ENCODE assay signal across 24 cellular contexts in genomic region chr7:98997836-98998235, GRCh38.
DNase-seq lines count a peak whose midpoint lies in the region; ATAC-seq and TF ChIP-seq lines count a peak whose summit lies in the region.
"Had no signal": no experiment of that assay in that cellular context is flagged by ENCODE, and none has a peak within 500 bp of the region (broad histone marks: within the 10 kb centered on the region; RNA-seq: fewer than 3 reads in every experiment).

No MANE protein-coding gene starts in this region.

- no peaks in the 10 kb centered on the region for H3K9me3 Mint-ChIP-seq in activated CD8-positive, alpha-beta memory T cell treated with anti-CD3 and anti-CD28 coated beads, Interleukin-2, amount 10 ng/mL, durations not matched to agents 7 days and 5 days (ENCODE audit: low read depth)
- H3K9me3 Mint-ChIP-seq in CD8-positive, alpha-beta memory T cell = no peaks in the 10 kb centered on the region
- H3K9me3 Mint-ChIP-seq: GM23338 had no signal

- DNase-seq in activated CD8-positive, alpha-beta memory T cell treated with anti-CD3 and anti-CD28 coated beads, Interleukin-2, amount 10 ng/mL, durations not matched to agents 7 days and 5 days = peak; percentile 11
- DNase-seq in activated CD8-positive, alpha-beta memory T cell treated with anti-CD3 and anti-CD28 coated beads, Interleukin-2, amount 50 U/mL, for 48 hours = no peak
- DNase-seq in choroid plexus epithelial cell (ENCODE audit: low read depth) (peak; percentile 15), HuH-7 (ENCODE audit: low spot score) (no peak)
- DNase-seq in CD8-positive, alpha-beta memory T cell = no peak
- DNase-seq: 8988T, BE2C, DMS79, KG1, NCI-H1092, NCI-H1436, NCI-H187 treated with DMSO at 0.1 percent for 48 hours, NCI-H2107, NCI-H446 treated with DMSO at 0.1 percent for 48 hours, NCI-H526 treated with DMSO at 0.1 percent for 48 hours, PC-3, Right ventricle myocardium superior had no signal

- no peak overlapping the region for H3K27ac Mint-ChIP-seq in activated CD8-positive, alpha-beta memory T cell treated with anti-CD3 and anti-CD28 coated beads, Interleukin-2, amount 10 ng/mL, durations not matched to agents 7 days and 5 days
- H3K27ac Mint-ChIP-seq in CD8-positive, alpha-beta memory T cell = peak overlapping the region in 1 of 8 donors; percentile 48
- H3K27ac Mint-ChIP-seq: GM23338 had no signal

- 17 to 23% methylated on average over 3 of the region's 3 CpGs for WGBS in gastroesophageal sphincter (ENCODE audit: low coverage in 1 of 2), 2 donors

- TF ChIP-seq POLR2A in gastroesophageal sphincter (IDR thresholded peaks at IDR 0.05) = no peak

- no peak for TF ChIP-seq CTCF in choroid plexus epithelial cell (conservative IDR thresholded peaks at IDR 0.05; ENCODE audit: low read depth, low read length)
- no peak for TF ChIP-seq CTCF in gastroesophageal sphincter (IDR thresholded peaks at IDR 0.05)

- no peak for TF ChIP-seq EP300 in gastroesophageal sphincter (IDR thresholded peaks at IDR 0.05)

- H3K27me3 ChIP-seq in gastroesophageal sphincter = no peaks in the 10 kb centered on the region
- no peaks in the 10 kb centered on the region for H3K27me3 ChIP-seq in CD8-positive, alpha-beta memory T cell (ENCODE audit: insufficient read depth, low read length, poor library complexity, severe bottlenecking)
- H3K27me3 ChIP-seq: BE2C had no signal

- H3K4me3 ChIP-seq in choroid plexus epithelial cell (ENCODE audit: low read depth, low read length) (no peak overlapping the region), gastroesophageal sphincter (no peak overlapping the region)
- no peak overlapping the region for H3K4me3 ChIP-seq in CD8-positive, alpha-beta memory T cell (ENCODE audit: low read length)
- H3K4me3 ChIP-seq: GM12878, GM23338, HAP-1 had no signal

- peaks cover 24% of the 10 kb centered on the region for H3K4me1 Mint-ChIP-seq in activated CD8-positive, alpha-beta memory T cell treated with anti-CD3 and anti-CD28 coated beads, Interleukin-2, amount 10 ng/mL, durations not matched to agents 7 days and 5 days
- peaks cover 0 to 9% (median 1%) of the 10 kb centered on the region in 3 donors for H3K4me1 Mint-ChIP-seq in CD8-positive, alpha-beta memory T cell
- H3K4me1 Mint-ChIP-seq: GM23338 had no signal

- H3K4me3 Mint-ChIP-seq in activated CD8-positive, alpha-beta memory T cell treated with anti-CD3 and anti-CD28 coated beads, Interleukin-2, amount 10 ng/mL, durations not matched to agents 7 days and 5 days = no peak overlapping the region
- H3K4me3 Mint-ChIP-seq in CD8-positive, alpha-beta memory T cell = no peak overlapping the region
- H3K4me3 Mint-ChIP-seq: GM23338 had no signal

- peaks cover 0 to 12% (median 0%) of the 10 kb centered on the region in 3 donors for H3K4me1 ChIP-seq in gastroesophageal sphincter
- no peaks in the 10 kb centered on the region for H3K4me1 ChIP-seq in CD8-positive, alpha-beta memory T cell (ENCODE audit: insufficient read depth, low read length)
- H3K4me1 ChIP-seq: BE2C, HAP-1 had no signal

- CTCF ChIA-PET in activated CD8-positive, alpha-beta memory T cell treated with anti-CD3 and anti-CD28 coated beads, Interleukin-2, amount 10 ng/mL, durations not matched to agents 7 days and 5 days (lab: Charles Lee) = no interaction called here
- CTCF ChIA-PET in CD8-positive, alpha-beta memory T cell (lab: Charles Lee) = no interaction called here

- peaks cover 29% of the 10 kb centered on the region for H3K36me3 Mint-ChIP-seq in activated CD8-positive, alpha-beta memory T cell treated with anti-CD3 and anti-CD28 coated beads, Interleukin-2, amount 10 ng/mL, durations not matched to agents 7 days and 5 days
- H3K36me3 Mint-ChIP-seq in CD8-positive, alpha-beta memory T cell = peaks cover 0 to 85% (median 24%) of the 10 kb centered on the region in 3 donors

- H3K36me3 ChIP-seq in gastroesophageal sphincter = peaks cover 0 to 89% of the 10 kb centered on the region in 2 donors
- H3K36me3 ChIP-seq in CD8-positive, alpha-beta memory T cell (ENCODE audit: insufficient read depth, low read length) = peaks cover 42% of the 10 kb centered on the region

- no peak for ATAC-seq in activated CD8-positive, alpha-beta memory T cell treated with anti-CD3 and anti-CD28 coated beads, Interleukin-2, amount 10 ng/mL, durations not matched to agents 7 days and 5 days
- ATAC-seq in gastroesophageal sphincter = peak; percentile 45
- ATAC-seq in HG03565 (IDR thresholded peaks at IDR 0.05; ENCODE audit: unreplicated experiment) = no peak
- ATAC-seq: GM12878, GM23338, HepG2, PC-3 had no signal

- H3K9me3 ChIP-seq in gastroesophageal sphincter = no peaks in the 10 kb centered on the region
- H3K9me3 ChIP-seq in CD8-positive, alpha-beta memory T cell (ENCODE audit: low read length) = no peaks in the 10 kb centered on the region
- H3K9me3 ChIP-seq: BE2C, HAP-1 had no signal

- no peaks in the 10 kb centered on the region for H3K27me3 Mint-ChIP-seq in activated CD8-positive, alpha-beta memory T cell treated with anti-CD3 and anti-CD28 coated beads, Interleukin-2, amount 10 ng/mL, durations not matched to agents 7 days and 5 days
- H3K27me3 Mint-ChIP-seq in CD8-positive, alpha-beta memory T cell = no peaks in the 10 kb centered on the region

- POLR2A ChIA-PET in CD8-positive, alpha-beta memory T cell (lab: Charles Lee) = no interaction called here

- peak overlapping the region in 1 of 4 donors; percentile 13 for H3K27ac ChIP-seq in gastroesophageal sphincter
- H3K27ac ChIP-seq in CD8-positive, alpha-beta memory T cell (ENCODE audit: low read depth, low read length) = no peak overlapping the region
- H3K27ac ChIP-seq: HL-60 had no signal

Comparison
In these comparisons a context has a peak if more than half of its experiments do, and no peak if none do; other contexts are left out.
1. DNase-seq: peak in activated CD8-positive, alpha-beta memory T cell treated with anti-CD3 and anti-CD28 coated beads, Interleukin-2, amount 10 ng/mL, durations not matched to agents 7 days and 5 days (single experiment) and choroid plexus epithelial cell (single experiment); none in activated CD8-positive, alpha-beta memory T cell treated with anti-CD3 and anti-CD28 coated beads, Interleukin-2, amount 50 U/mL, for 48 hours (single experiment), CD8-positive, alpha-beta memory T cell (0 of 5) and HuH-7 (single experiment).